26 cellular contexts compared by ENCODE assay signal in the genomic region with DNA sequence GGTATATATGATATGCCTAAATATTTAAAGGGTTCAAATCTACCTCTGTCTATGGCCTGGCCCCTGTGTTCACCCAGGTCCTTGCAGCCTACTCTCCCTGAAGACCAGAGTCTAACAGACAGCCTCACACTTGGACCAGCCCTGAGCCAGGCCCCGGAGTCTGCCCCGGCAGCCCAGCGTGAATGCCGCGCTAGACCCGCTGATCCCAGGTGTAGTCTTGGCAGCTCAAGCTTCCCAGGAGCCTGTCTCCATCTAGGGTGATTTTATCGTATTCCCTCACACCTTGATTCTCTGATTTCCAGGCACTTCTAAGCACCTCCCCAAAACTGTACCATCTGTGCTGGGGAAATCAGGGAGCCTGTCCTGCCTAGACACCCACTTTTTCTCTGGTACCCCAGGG. TPM values are rescaled to one million over a fixed set of nuclear protein-coding genes. Genes with fewer than 3 reads are reported as not detected.
A peak's percentile ranks its signal among the peaks of the same experiment; 100 is the strongest.
DNase-seq lines count a peak whose midpoint lies in the region; ATAC-seq and TF ChIP-seq lines count a peak whose summit lies in the region.
"Had no signal": no experiment of that assay in that cellular context is flagged by ENCODE, and none has a peak within 500 bp of the region (broad histone marks: within the 10 kb centered on the region; RNA-seq: fewer than 3 reads in every experiment).

No MANE protein-coding gene starts in this region.

- no peaks in the 10 kb centered on the region for H3K27me3 Mint-ChIP-seq in chondrocyte (ENCODE audit: low read depth)
- peaks cover 11% of the 10 kb centered on the region for H3K27me3 Mint-ChIP-seq in activated T-helper 1 cell treated with anti-CD3 and anti-CD28 coated beads, Interleukin-12 subunit alpha, Interleukin-12 subunit beta, Interleukin-2, Interleukin-4 antibody, amounts not matched to agents 30 ng/mL and 10 ng/mL and 1 ng/mL, durations not matched to agents 14 hours and 24 hours and 36 hours (ENCODE audit: insufficient read depth)

- no peak for TF ChIP-seq CTCF in HEK293 (tag by site-specific recombination; IDR thresholded peaks at IDR 0.05)
- TF ChIP-seq CTCF in chondrocyte (IDR thresholded peaks at IDR 0.05): no peak

- POLR2A ChIA-PET in HEK293 (lab: Yijun Ruan, JAX): no interaction called here

- ATAC-seq in sciatic nerve: peak; percentile 6
- ATAC-seq: activated T-cell treated with anti-CD3 and anti-CD28 coated beads, Interleukin-2, amount 50 U/mL, for 4 hours; left lung; Panc1 had no signal

- H3K9me3 Mint-ChIP-seq in chondrocyte (ENCODE audit: low read depth): no peaks in the 10 kb centered on the region
- H3K9me3 Mint-ChIP-seq in activated T-helper 1 cell treated with anti-CD3 and anti-CD28 coated beads, Interleukin-12 subunit alpha, Interleukin-12 subunit beta, Interleukin-2, Interleukin-4 antibody, amounts not matched to agents 30 ng/mL and 10 ng/mL and 1 ng/mL, durations not matched to agents 14 hours and 24 hours and 36 hours: no peaks in the 10 kb centered on the region
- H3K9me3 Mint-ChIP-seq: activated naive CD4-positive, alpha-beta T cell treated with anti-CD3 and anti-CD28 coated beads, Interleukin-2, amount 10 ng/mL, durations not matched to agents 7 days and 5 days; activated T-cell treated with anti-CD3 and anti-CD28 coated beads, Interleukin-2, amount 50 U/mL, for 4 hours; endodermal cell; HFFc6; immature natural killer cell; T-helper 2 cell treated with Interferon-gamma antibody and Interleukin-4, amounts not matched to agents 5 μg/mL and 100 μg/mL, for 36 hours had no signal

- H3K27ac ChIP-seq in HEK293 (ENCODE audit: extremely low read depth, low read depth, low read length): no peak overlapping the region
- H3K27ac ChIP-seq: C4-2B, HL-60, left lung, SJSA1 had no signal

- H3K27ac Mint-ChIP-seq in chondrocyte (ENCODE audit: unreplicated experiment): peak overlapping the region; percentile 46
- no peak overlapping the region for H3K27ac Mint-ChIP-seq in activated T-helper 1 cell treated with anti-CD3 and anti-CD28 coated beads, Interleukin-12 subunit alpha, Interleukin-12 subunit beta, Interleukin-2, Interleukin-4 antibody, amounts not matched to agents 30 ng/mL and 10 ng/mL and 1 ng/mL, durations not matched to agents 14 hours and 24 hours and 36 hours
- H3K27ac Mint-ChIP-seq: activated naive CD4-positive, alpha-beta T cell treated with anti-CD3 and anti-CD28 coated beads, Interleukin-2, amount 10 ng/mL, durations not matched to agents 7 days and 5 days; endodermal cell; HFFc6; immature natural killer cell; T-helper 2 cell treated with Interferon-gamma antibody and Interleukin-4, amounts not matched to agents 5 μg/mL and 100 μg/mL, for 36 hours had no signal

- CTCF ChIA-PET in HEK293 (lab: Yijun Ruan, JAX): no interaction called here

- no peaks in the 10 kb centered on the region for H3K4me1 ChIP-seq in HEK293 (ENCODE audit: control insufficient read depth, insufficient read depth, low read length)
- H3K4me1 ChIP-seq: left lung had no signal

- H3K4me3 ChIP-seq in HEK293 (ENCODE audit: low read depth, low read length): no peak overlapping the region
- H3K4me3 ChIP-seq: left lung, SJSA1 had no signal

- DNase-seq in NCI-H2171 (lab: John Stamatoyannopoulos, UW): peak; percentile 71
- DNase-seq in chondrocyte (ENCODE audit: low spot score): no peak
- no peak for DNase-seq in sciatic nerve (ENCODE audit: low spot score)
- DNase-seq in iPS-NIHi7 (ENCODE audit: extremely low spot score): no peak
- DNase-seq in activated T-helper 1 cell treated with anti-CD3 and anti-CD28 coated beads, Interleukin-12 subunit alpha, Interleukin-12 subunit beta, Interleukin-2, Interleukin-4 antibody, amounts not matched to agents 30 ng/mL and 10 ng/mL and 1 ng/mL, durations not matched to agents 14 hours and 24 hours and 36 hours (ENCODE audit: low spot score): no peak
- no peak for DNase-seq in RKO (ENCODE audit: low spot score)
- no peak for DNase-seq in ecto neural progenitor cell (ENCODE audit: low spot score)
- DNase-seq: activated CD4-positive, CD25-positive, alpha-beta regulatory T cell; activated CD8-positive, alpha-beta memory T cell treated with anti-CD3 and anti-CD28 coated beads for 24 hours; activated naive CD4-positive, alpha-beta T cell treated with anti-CD3 and anti-CD28 coated beads, Interleukin-2, amount 10 ng/mL, durations not matched to agents 7 days and 5 days; activated T-cell treated with anti-CD3 and anti-CD28 coated beads, Interleukin-2, amount 50 U/mL, for 4 hours; aorta; cerebellar nuclear complex; EL; endodermal cell; HFFc6; immature natural killer cell; left lung; NCI-H1417 treated with DMSO at 0.1 percent for 48 hours; retina had no signal

- H3K9me3 ChIP-seq in HEK293 (ENCODE audit: control insufficient read depth, insufficient read depth, low read depth, low read length): no peaks in the 10 kb centered on the region
- H3K9me3 ChIP-seq: left lung, SJSA1 had no signal

- peaks cover 63% of the 10 kb centered on the region for H3K4me1 Mint-ChIP-seq in chondrocyte (ENCODE audit: low read depth)
- H3K4me1 Mint-ChIP-seq in activated T-helper 1 cell treated with anti-CD3 and anti-CD28 coated beads, Interleukin-12 subunit alpha, Interleukin-12 subunit beta, Interleukin-2, Interleukin-4 antibody, amounts not matched to agents 30 ng/mL and 10 ng/mL and 1 ng/mL, durations not matched to agents 14 hours and 24 hours and 36 hours (ENCODE audit: low read depth): peaks cover 6% of the 10 kb centered on the region

- intact Hi-C loops in sciatic nerve (cut with DNase I): no loop called here
- intact Hi-C loops in activated T-helper 1 cell treated with anti-CD3 and anti-CD28 coated beads, Interleukin-12 subunit alpha, Interleukin-12 subunit beta, Interleukin-2, Interleukin-4 antibody, amounts not matched to agents 30 ng/mL and 10 ng/mL and 1 ng/mL, durations not matched to agents 14 hours and 24 hours and 36 hours (cut with micrococcal nuclease): no loop called here

- no peaks in the 10 kb centered on the region; a peak in 1 of 3 replicates for H3K36me3 ChIP-seq in HEK293 (ENCODE audit: control insufficient read depth in 2 of 2, insufficient read depth in 1 of 2, low read length in 2 of 2)

- no peak overlapping the region for H3K4me3 Mint-ChIP-seq in chondrocyte (ENCODE audit: unreplicated experiment)
- no peak overlapping the region for H3K4me3 Mint-ChIP-seq in activated T-helper 1 cell treated with anti-CD3 and anti-CD28 coated beads, Interleukin-12 subunit alpha, Interleukin-12 subunit beta, Interleukin-2, Interleukin-4 antibody, amounts not matched to agents 30 ng/mL and 10 ng/mL and 1 ng/mL, durations not matched to agents 14 hours and 24 hours and 36 hours
- H3K4me3 Mint-ChIP-seq: activated naive CD4-positive, alpha-beta T cell treated with anti-CD3 and anti-CD28 coated beads, Interleukin-2, amount 10 ng/mL, durations not matched to agents 7 days and 5 days; activated T-cell treated with anti-CD3 and anti-CD28 coated beads, Interleukin-2, amount 50 U/mL, for 4 hours; endodermal cell; HFFc6; immature natural killer cell; T-helper 2 cell treated with Interferon-gamma antibody and Interleukin-4, amounts not matched to agents 5 μg/mL and 100 μg/mL, for 36 hours had no signal

- peaks cover 22% of the 10 kb centered on the region for H3K36me3 Mint-ChIP-seq in chondrocyte (ENCODE audit: low read depth)
- no peaks in the 10 kb centered on the region for H3K36me3 Mint-ChIP-seq in activated T-helper 1 cell treated with anti-CD3 and anti-CD28 coated beads, Interleukin-12 subunit alpha, Interleukin-12 subunit beta, Interleukin-2, Interleukin-4 antibody, amounts not matched to agents 30 ng/mL and 10 ng/mL and 1 ng/mL, durations not matched to agents 14 hours and 24 hours and 36 hours (ENCODE audit: low read depth)
- H3K36me3 Mint-ChIP-seq: activated naive CD4-positive, alpha-beta T cell treated with anti-CD3 and anti-CD28 coated beads, Interleukin-2, amount 10 ng/mL, durations not matched to agents 7 days and 5 days; immature natural killer cell had no signal

TF ChIP-seq in HEK293, 187 proteins besides CTCF, POLR2A, EP300 and RAD21:
- no peak for TF ChIP-seq GLI2 (tag by site-specific recombination; IDR thresholded peaks at IDR 0.05; ENCODE audit: borderline replicate concordance, low read depth)
- peak; percentile 40; the same call in 1 of the 2 replicates for TF ChIP-seq ZNF341 (tag by site-specific recombination; IDR thresholded peaks at IDR 0.05; ENCODE audit: low read depth)

RNA-seq across cellular contexts. Expression of gene ZNF532, which starts 33.8 kb away (rescaled TPM):
- 123 to 163 TPM (median 162 TPM) in 3 replicates for total RNA-seq in chondrocyte
- 167 TPM for total RNA-seq in sciatic nerve
- total RNA-seq in activated T-helper 1 cell treated with anti-CD3 and anti-CD28 coated beads, Interleukin-12 subunit alpha, Interleukin-12 subunit beta, Interleukin-2, Interleukin-4 antibody, amounts not matched to agents 30 ng/mL and 10 ng/mL and 1 ng/mL, durations not matched to agents 14 hours and 24 hours and 36 hours: 0.71 and 1.5 TPM in 2 replicates

Comparison
In these comparisons a context has a peak if more than half of its experiments do, and no peak if none do; other contexts are left out.
1. RNA of gene ZNF532, which starts 33.8 kb away (total RNA-seq): 167 TPM in sciatic nerve (single experiment) and 123 to 163 TPM in chondrocyte; 0.71 to 1.5 TPM in activated T-helper 1 cell treated with anti-CD3 and anti-CD28 coated beads, Interleukin-12 subunit alpha, Interleukin-12 subunit beta, Interleukin-2, Interleukin-4 antibody, amounts not matched to agents 30 ng/mL and 10 ng/mL and 1 ng/mL, durations not matched to agents 14 hours and 24 hours and 36 hours; every median in the first group is over 10 times any median in the second.